Comparison of ENCODE assay signal across 1 cellular context in the genomic region with DNA sequence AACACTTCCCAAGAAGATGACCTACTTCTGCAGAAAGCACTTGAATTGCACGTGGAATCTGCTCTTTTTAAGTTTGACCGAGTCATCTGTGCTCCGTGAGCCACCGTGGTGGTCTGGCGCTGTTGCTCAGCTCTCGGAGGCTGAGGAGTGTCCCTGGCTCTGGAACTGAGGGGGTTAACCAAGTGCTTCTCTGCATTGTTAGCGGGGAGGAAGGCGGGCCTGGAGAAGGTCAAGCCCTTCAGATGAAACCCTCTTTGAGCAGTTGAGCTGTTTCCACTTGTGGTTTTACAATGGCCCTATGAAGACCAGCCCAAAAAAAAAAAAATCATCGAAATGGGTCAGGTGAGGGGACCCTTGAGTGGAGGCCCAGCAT.
TF ChIP-seq lines count a peak whose summit lies in the region.

No MANE protein-coding gene starts in this region.

TF ChIP-seq in H1, 55 proteins besides CTCF, POLR2A, EP300 and RAD21:
- TF ChIP-seq CREB1 (IDR thresholded peaks at IDR 0.05), result no peak
- TF ChIP-seq RXRA (IDR thresholded peaks at IDR 0.05; ENCODE audit: insufficient read depth, low read depth, low read length), result no peak
- TF ChIP-seq JUN (IDR thresholded peaks at IDR 0.05; ENCODE audit: low read depth, low read length), result no peak
- TF ChIP-seq TAF1 (IDR thresholded peaks at IDR 0.05; ENCODE audit: low read depth, low read length), result no peak
- no peak for TF ChIP-seq ATF3 (IDR thresholded peaks at IDR 0.05; ENCODE audit: insufficient read depth, low read depth, low read length)
- TF ChIP-seq HDAC2 (IDR thresholded peaks at IDR 0.05; ENCODE audit: borderline replicate concordance in 1 of 2, low read depth in 2 of 2, low read length in 2 of 2), result 0 out of 4 replicates have a peak, but pooled peaks of 1 of the 2 experiments have one; percentile 34
- no peak for TF ChIP-seq CBX8 (IDR thresholded peaks at IDR 0.05; ENCODE audit: borderline replicate concordance, low read depth, low read length)
- no peak for TF ChIP-seq RNF2 (IDR thresholded peaks at IDR 0.05; ENCODE audit: borderline replicate concordance, low read depth, low read length, missing control alignments, poor library complexity, severe bottlenecking)
- TF ChIP-seq NRF1 (IDR thresholded peaks at IDR 0.05; ENCODE audit: low read depth, low read length), result no peak
- peak; percentile 15 for TF ChIP-seq ASH2L (IDR thresholded peaks at IDR 0.05; ENCODE audit: low read length)
- TF ChIP-seq ATF2 (IDR thresholded peaks at IDR 0.05; ENCODE audit: low read length), result no peak
- TF ChIP-seq ZNF274 (IDR thresholded peaks at IDR 0.05; ENCODE audit: borderline replicate concordance, extremely low read depth, low read length), result no peak
